ENCODE assay signal across 8 cellular contexts in genomic region chr14:71322660-71323250, GRCh38. TPM values are rescaled to one million over a fixed set of nuclear protein-coding genes. Genes with fewer than 3 reads are reported as not detected.
DNase-seq lines count a peak whose midpoint lies in the region; ATAC-seq, FAIRE-seq and TF ChIP-seq lines count a peak whose summit lies in the region.

No MANE protein-coding gene starts in this region.

- H3K4me3 ChIP-seq in heart left ventricle = peak overlapping the region in 4 of 12 donors; percentile 84 to 96 (median 95)
- no peak overlapping the region for H3K4me3 ChIP-seq in right atrium auricular region
- peak overlapping the region; percentile 93 for H3K4me3 ChIP-seq in astrocyte (ENCODE audit: insufficient read depth, low read depth, low read length)
- H3K4me3 ChIP-seq in keratinocyte (ENCODE audit: control insufficient read depth in 2 of 3, extremely low read depth in 1 of 3, insufficient read depth in 2 of 3, low read depth in 1 of 3, low read length in 3 of 3) = peak overlapping the region in 2 of 3 experiments; percentile 85 to 91
- no peak overlapping the region for H3K4me3 ChIP-seq in testis

- intact Hi-C loops in heart left ventricle (cut with DNase I) = loop anchor here in 8 of 10 donors (2.0 to 10.0 kb wide), 9 partner anchors 82 to 430 kb away; no protein-coding TSS in a partner anchor
- intact Hi-C loops in testis (cut with DNase I; ENCODE audit: low total_unique reads) = no loop called here

- peak in 11 of 12 donors; percentile 25 to 74 (median 51) for TF ChIP-seq CTCF in heart left ventricle (IDR thresholded peaks at IDR 0.05)
- peak in 1 of 2 donors; percentile 63 for TF ChIP-seq CTCF in right atrium auricular region (IDR thresholded peaks at IDR 0.05)
- TF ChIP-seq CTCF in astrocyte (IDR thresholded peaks at IDR 0.05; ENCODE audit: insufficient read depth, low read depth, low read length) = peak; percentile 38
- TF ChIP-seq CTCF in keratinocyte (optimal IDR thresholded peaks at IDR 0.05 in 1 of 3, IDR thresholded peaks at IDR 0.05 in 1 of 3, conservative IDR thresholded peaks at IDR 0.05 in 1 of 3; ENCODE audit: extremely low read depth in 1 of 3, insufficient read depth in 2 of 3, low read length in 3 of 3) = peak; percentile 57 to 71 (median 62)
- TF ChIP-seq CTCF in testis (IDR thresholded peaks at IDR 0.05) = peak in 2 of 3 experiments; percentile 30

- H3K36me3 ChIP-seq in heart left ventricle (no peaks in the 10 kb centered on the region), right atrium auricular region (no peaks in the 10 kb centered on the region), astrocyte (ENCODE audit: insufficient read depth, low read length) (no peaks in the 10 kb centered on the region), keratinocyte (ENCODE audit: control insufficient read depth in 2 of 2, extremely low read depth in 1 of 2, insufficient read depth in 2 of 2, low read length in 2 of 2) (no peaks in the 10 kb centered on the region), testis (ENCODE audit: low read depth, missing control alignments) (no peaks in the 10 kb centered on the region)

- no peaks in the 10 kb centered on the region for H3K9me1 ChIP-seq in keratinocyte (ENCODE audit: control insufficient read depth, extremely low read depth, insufficient read depth, low read length)

- H3K4me3 Mint-ChIP-seq in astrocyte (ENCODE audit: unreplicated experiment) = peak overlapping the region; percentile 20

- ATAC-seq in heart left ventricle (peak in 1 of 4 donors; percentile 20), HG02970 (IDR thresholded peaks at IDR 0.05; ENCODE audit: low FRiP score, unreplicated experiment) (no peak)

- no peaks in the 10 kb centered on the region for H3K36me3 Mint-ChIP-seq in astrocyte (ENCODE audit: low read depth, unreplicated experiment)

- H3K9me3 ChIP-seq in heart left ventricle (no peaks in the 10 kb centered on the region), right atrium auricular region (no peaks in the 10 kb centered on the region), astrocyte (ENCODE audit: insufficient read depth, low read depth, low read length) (no peaks in the 10 kb centered on the region), keratinocyte (ENCODE audit: control insufficient read depth, low read depth, low read length) (no peaks in the 10 kb centered on the region), testis (no peaks in the 10 kb centered on the region)

- H4K20me1 ChIP-seq in astrocyte (ENCODE audit: insufficient read depth, low read length) (peaks cover 31% of the 10 kb centered on the region), keratinocyte (ENCODE audit: control insufficient read depth, extremely low read depth, insufficient read depth, low read length) (no peaks in the 10 kb centered on the region)

- no peaks in the 10 kb centered on the region for H3K27me3 Mint-ChIP-seq in astrocyte (ENCODE audit: low read depth, unreplicated experiment)

- H3K79me2 ChIP-seq in astrocyte (ENCODE audit: insufficient read depth, low read length) (peaks cover 66% of the 10 kb centered on the region), keratinocyte (ENCODE audit: control insufficient read depth, insufficient read depth, low read length) (peaks cover 50% of the 10 kb centered on the region)

- dilution Hi-C loops in keratinocyte (cut with MboI; ENCODE audit: extremely low pct_ligation_motif_present, low sequenced_read_pairs) = no loop called here

- no peak overlapping the region for H2AFZ ChIP-seq in astrocyte (ENCODE audit: low read depth, low read length)
- no peak overlapping the region for H2AFZ ChIP-seq in keratinocyte (ENCODE audit: control insufficient read depth, low read length)

- H3K4me1 ChIP-seq in heart left ventricle (peaks cover 0 to 43% (median 12%) of the 10 kb centered on the region in 12 donors), right atrium auricular region (peaks cover 0 to 5% of the 10 kb centered on the region in 2 donors), astrocyte (ENCODE audit: insufficient read depth, low read length) (peaks cover 17% of the 10 kb centered on the region), keratinocyte (ENCODE audit: control insufficient read depth, extremely low read depth, insufficient read depth, low read length) (peaks cover 28% of the 10 kb centered on the region), testis (peaks cover 17% of the 10 kb centered on the region)

- FAIRE-seq in astrocyte (lab: Jason Lieb, UNC) = peak; percentile 87
- peak; percentile 89 for FAIRE-seq in keratinocyte (lab: Jason Lieb, UNC)

- peak overlapping the region; percentile 93 for H3K9ac ChIP-seq in astrocyte (ENCODE audit: low read length)
- H3K9ac ChIP-seq in keratinocyte (ENCODE audit: control insufficient read depth, extremely low read depth, insufficient read depth, low read length) = peak overlapping the region; percentile 99

- DNase-seq in heart left ventricle (peak in 1 of 5 donors; percentile 16), right atrium auricular region (ENCODE audit: low spot score) (no peak), NAMALWA (ENCODE audit: low spot score) (peak; percentile 63), astrocyte (ENCODE audit: low read depth) (peak; percentile 38), keratinocyte (ENCODE audit: low read depth, low spot score) (no peak), testis (peak; percentile 54), NCI-H146 treated with DMSO at 0.1 percent for 48 hours (lab: John Stamatoyannopoulos, UW; ENCODE audit: unreplicated experiment) (no peak)

- H3K27ac ChIP-seq in heart left ventricle = peak overlapping the region in 1 of 12 donors; percentile 99
- H3K27ac ChIP-seq in right atrium auricular region = no peak overlapping the region
- H3K27ac ChIP-seq in astrocyte (ENCODE audit: low read depth, low read length) = peak overlapping the region; percentile 86
- peak overlapping the region; percentile 97 for H3K27ac ChIP-seq in keratinocyte (ENCODE audit: control insufficient read depth, insufficient read depth, low read length)
- no peak overlapping the region for H3K27ac ChIP-seq in testis

- H3K27ac Mint-ChIP-seq in astrocyte (ENCODE audit: unreplicated experiment) = no peak overlapping the region

- peaks cover 13% of the 10 kb centered on the region for H3K4me1 Mint-ChIP-seq in astrocyte (ENCODE audit: low read depth, unreplicated experiment)

- no peaks in the 10 kb centered on the region for H3K9me3 Mint-ChIP-seq in astrocyte (ENCODE audit: unreplicated experiment)

- no peak for TF ChIP-seq POLR2A in heart left ventricle (IDR thresholded peaks at IDR 0.05)
- TF ChIP-seq POLR2A in testis (IDR thresholded peaks at IDR 0.05) = no peak

- WGBS in heart left ventricle, 4 donors = 40 to 42% (median 41%) methylated on average over 2 of the region's 2 CpGs
- 28 to 32% methylated on average over 2 of the region's 2 CpGs for WGBS in testis, 2 donors

- H3K27me3 ChIP-seq in heart left ventricle (no peaks in the 10 kb centered on the region), right atrium auricular region (no peaks in the 10 kb centered on the region), astrocyte (ENCODE audit: insufficient read depth, low read length) (no peaks in the 10 kb centered on the region), keratinocyte (ENCODE audit: control insufficient read depth, extremely low read depth, insufficient read depth, low read length) (no peaks in the 10 kb centered on the region), testis (no peaks in the 10 kb centered on the region)

- H3K4me2 ChIP-seq in astrocyte (ENCODE audit: low read length) (peak overlapping the region; percentile 93), keratinocyte (ENCODE audit: control insufficient read depth, extremely low read depth, insufficient read depth, low read depth, low read length) (peak overlapping the region; percentile 80)

RNA-seq across cellular contexts. Expression of gene SIPA1L1, which starts 2.5 kb away (rescaled TPM):
- total RNA-seq in heart left ventricle (10 to 100 TPM in 3 of 9 donors, 1 to 10 TPM in 6; 4.1 to 17.9 (median 7.7) TPM), right atrium auricular region (1 to 10 TPM; 5.6 to 9.6 TPM), astrocyte (31.3 and 32.8 TPM in 2 replicates), testis (10 to 100 TPM; 93.1 to 99.6 TPM)
- polyA plus RNA-seq in heart left ventricle (1 to 10 TPM; 3.8 to 6.6 TPM), keratinocyte (16.3 to 32.9 TPM (median 22.7 TPM) in 3 replicates), testis (ENCODE audit: insufficient read depth, low read depth, low replicate concordance) (74.6 TPM)
- polyA plus RNA-seq in keratinocyte (2011; ENCODE audit: low read depth) = 17.2 TPM
- 24.7 and 25.2 TPM in 2 replicates for polyA plus RNA-seq in keratinocyte (2011; cell fraction: cytosol; rRNA removed)
- polyA plus RNA-seq in keratinocyte (2011; cell fraction: nucleus; rRNA removed) = 65.9 and 75.1 TPM in 2 replicates
- 21.5 and 35.6 TPM in 2 replicates for polyA plus RNA-seq in keratinocyte (2012; ENCODE audit: low replicate concordance)
- 32.8 to 56.7 TPM (median 44.8 TPM) in 3 replicates for polyA minus RNA-seq in keratinocyte
- polyA minus RNA-seq in keratinocyte (2011; cell fraction: cytosol; rRNA and poly(A)+ RNA removed) = 49.9 TPM
- 57.8 and 108 TPM in 2 replicates for polyA minus RNA-seq in keratinocyte (2011; cell fraction: nucleus; rRNA and poly(A)+ RNA removed)

Comparison
In these comparisons a context has a peak if more than half of its experiments do, and no peak if none do; other contexts are left out.
1. DNase-seq: peak in NAMALWA (single experiment), astrocyte (single experiment) and testis (single experiment); none in right atrium auricular region (single experiment), keratinocyte (single experiment) and NCI-H146 treated with DMSO at 0.1 percent for 48 hours (single experiment).
2. H3K27ac ChIP-seq: peak in astrocyte (single experiment) and keratinocyte (single experiment); none in right atrium auricular region (0 of 2) and testis (0 of 2).
3. H3K4me3 ChIP-seq: peak in astrocyte (single experiment) and keratinocyte (2 of 3); none in right atrium auricular region (0 of 2) and testis (0 of 2).